In genomic region chr5:139146809-139147742, GRCh38 we compare ENCODE assay signal across 1 cellular context.
A peak's percentile ranks its signal among the peaks of the same experiment; 100 is the strongest.
TF ChIP-seq lines count a peak whose summit lies in the region.

No MANE protein-coding gene starts in this region.

TF ChIP-seq in HEK293, 187 proteins besides CTCF, POLR2A, EP300 and RAD21 (continued from another document):
- TF ChIP-seq PRDM2 (tag by site-specific recombination; IDR thresholded peaks at IDR 0.05; ENCODE audit: borderline replicate concordance): no peak
- TF ChIP-seq ZBTB17 (tag by site-specific recombination; IDR thresholded peaks at IDR 0.05): peak; percentile 45
- TF ChIP-seq ZNF211 (tag by site-specific recombination; IDR thresholded peaks at IDR 0.05; ENCODE audit: low read depth): no peak
- no peak for TF ChIP-seq ZNF362 (tag by site-specific recombination; IDR thresholded peaks at IDR 0.05)
